1 cellular context compared by ENCODE assay signal in the genomic region with DNA sequence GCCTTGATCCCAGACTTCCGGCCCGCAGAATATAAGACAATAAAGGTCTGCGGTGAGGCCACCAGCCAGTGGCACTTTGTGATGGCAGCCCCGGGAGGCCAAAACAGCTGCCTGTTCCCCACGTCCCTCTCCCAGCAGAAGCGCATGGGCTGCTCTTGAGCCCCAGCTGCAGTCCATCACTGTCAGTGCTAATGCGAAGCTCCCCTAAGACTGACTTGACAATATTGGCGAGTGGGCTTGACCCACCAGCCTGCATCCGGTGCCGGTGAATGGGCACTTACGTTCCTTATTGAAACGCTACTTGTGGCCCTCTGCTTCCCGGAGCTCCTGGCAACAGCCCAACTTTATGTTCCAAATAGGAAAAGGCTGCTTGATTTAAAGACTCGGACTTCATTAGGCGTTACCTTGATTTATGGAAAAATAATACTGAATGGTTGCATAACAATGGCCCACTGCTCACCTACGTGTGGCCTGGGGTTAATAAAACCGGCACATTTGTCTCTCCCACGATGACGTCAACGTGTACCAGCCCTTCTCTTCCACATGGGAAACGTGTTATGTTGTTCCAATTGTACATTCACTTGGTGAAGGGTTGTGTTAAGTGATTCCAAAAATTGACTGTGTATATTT.
TF ChIP-seq lines count a peak whose summit lies in the region.

No MANE protein-coding gene starts in this region.

TF ChIP-seq in K562, 482 proteins besides CTCF, POLR2A, EP300 and RAD21 (continued from another document):
- TF ChIP-seq ZBTB7A (IDR thresholded peaks at IDR 0.05; ENCODE audit: borderline replicate concordance, control insufficient read depth, low read depth, low read length) = peak; percentile 8; the same call in 1 of the 2 replicates
- TF ChIP-seq ZNF444 (CRISPR knock-in tag; IDR thresholded peaks at IDR 0.05) = no peak
- TF ChIP-seq, protein P1, sequence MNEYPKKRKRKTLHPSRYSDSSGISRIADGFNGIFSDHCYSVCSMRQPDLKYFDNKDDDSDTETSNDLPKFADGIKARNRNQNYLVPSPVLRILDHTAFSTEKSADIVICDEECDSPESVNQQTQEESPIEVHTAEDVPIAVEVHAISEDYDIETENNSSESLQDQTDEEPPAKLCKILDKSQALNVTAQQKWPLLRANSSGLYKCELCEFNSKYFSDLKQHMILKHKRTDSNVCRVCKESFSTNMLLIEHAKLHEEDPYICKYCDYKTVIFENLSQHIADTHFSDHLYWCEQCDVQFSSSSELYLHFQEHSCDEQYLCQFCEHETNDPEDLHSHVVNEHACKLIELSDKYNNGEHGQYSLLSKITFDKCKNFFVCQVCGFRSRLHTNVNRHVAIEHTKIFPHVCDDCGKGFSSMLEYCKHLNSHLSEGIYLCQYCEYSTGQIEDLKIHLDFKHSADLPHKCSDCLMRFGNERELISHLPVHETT (CRISPR knock-in tag; conservative IDR thresholded peaks at IDR 0.05 in 1 of 2, IDR thresholded peaks at IDR 0.05 in 1 of 2) = no peak; a peak in 1 of 4 replicates
- no peak for TF ChIP-seq POLR3G (IDR thresholded peaks at IDR 0.05; ENCODE audit: extremely low read depth, insufficient read length, insufficient replicate concordance)
- no peak for TF ChIP-seq ZSCAN32 (CRISPR knock-in tag; IDR thresholded peaks at IDR 0.05)
- no peak for TF ChIP-seq SNRNP70 (optimal IDR thresholded peaks at IDR 0.05; ENCODE audit: low read depth, low read length)
- TF ChIP-seq ZC3H11A (IDR thresholded peaks at IDR 0.05; ENCODE audit: low read depth, low read length) = no peak
- no peak for TF ChIP-seq ZNF707 (CRISPR knock-in tag; conservative IDR thresholded peaks at IDR 0.05)
- TF ChIP-seq, protein P2, sequence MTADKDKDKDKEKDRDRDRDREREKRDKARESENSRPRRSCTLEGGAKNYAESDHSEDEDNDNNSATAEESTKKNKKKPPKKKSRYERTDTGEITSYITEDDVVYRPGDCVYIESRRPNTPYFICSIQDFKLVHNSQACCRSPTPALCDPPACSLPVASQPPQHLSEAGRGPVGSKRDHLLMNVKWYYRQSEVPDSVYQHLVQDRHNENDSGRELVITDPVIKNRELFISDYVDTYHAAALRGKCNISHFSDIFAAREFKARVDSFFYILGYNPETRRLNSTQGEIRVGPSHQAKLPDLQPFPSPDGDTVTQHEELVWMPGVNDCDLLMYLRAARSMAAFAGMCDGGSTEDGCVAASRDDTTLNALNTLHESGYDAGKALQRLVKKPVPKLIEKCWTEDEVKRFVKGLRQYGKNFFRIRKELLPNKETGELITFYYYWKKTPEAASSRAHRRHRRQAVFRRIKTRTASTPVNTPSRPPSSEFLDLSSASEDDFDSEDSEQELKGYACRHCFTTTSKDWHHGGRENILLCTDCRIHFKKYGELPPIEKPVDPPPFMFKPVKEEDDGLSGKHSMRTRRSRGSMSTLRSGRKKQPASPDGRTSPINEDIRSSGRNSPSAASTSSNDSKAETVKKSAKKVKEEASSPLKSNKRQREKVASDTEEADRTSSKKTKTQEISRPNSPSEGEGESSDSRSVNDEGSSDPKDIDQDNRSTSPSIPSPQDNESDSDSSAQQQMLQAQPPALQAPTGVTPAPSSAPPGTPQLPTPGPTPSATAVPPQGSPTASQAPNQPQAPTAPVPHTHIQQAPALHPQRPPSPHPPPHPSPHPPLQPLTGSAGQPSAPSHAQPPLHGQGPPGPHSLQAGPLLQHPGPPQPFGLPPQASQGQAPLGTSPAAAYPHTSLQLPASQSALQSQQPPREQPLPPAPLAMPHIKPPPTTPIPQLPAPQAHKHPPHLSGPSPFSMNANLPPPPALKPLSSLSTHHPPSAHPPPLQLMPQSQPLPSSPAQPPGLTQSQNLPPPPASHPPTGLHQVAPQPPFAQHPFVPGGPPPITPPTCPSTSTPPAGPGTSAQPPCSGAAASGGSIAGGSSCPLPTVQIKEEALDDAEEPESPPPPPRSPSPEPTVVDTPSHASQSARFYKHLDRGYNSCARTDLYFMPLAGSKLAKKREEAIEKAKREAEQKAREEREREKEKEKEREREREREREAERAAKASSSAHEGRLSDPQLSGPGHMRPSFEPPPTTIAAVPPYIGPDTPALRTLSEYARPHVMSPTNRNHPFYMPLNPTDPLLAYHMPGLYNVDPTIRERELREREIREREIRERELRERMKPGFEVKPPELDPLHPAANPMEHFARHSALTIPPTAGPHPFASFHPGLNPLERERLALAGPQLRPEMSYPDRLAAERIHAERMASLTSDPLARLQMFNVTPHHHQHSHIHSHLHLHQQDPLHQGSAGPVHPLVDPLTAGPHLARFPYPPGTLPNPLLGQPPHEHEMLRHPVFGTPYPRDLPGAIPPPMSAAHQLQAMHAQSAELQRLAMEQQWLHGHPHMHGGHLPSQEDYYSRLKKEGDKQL (CRISPR knock-in tag; IDR thresholded peaks at IDR 0.05; ENCODE audit: borderline replicate concordance) = no peak
- TF ChIP-seq BHLHE40 (IDR thresholded peaks at IDR 0.05; ENCODE audit: low read length) = no peak
- no peak for TF ChIP-seq SMARCC2 (IDR thresholded peaks at IDR 0.05; ENCODE audit: low read depth)
- no peak for TF ChIP-seq ELF4 (CRISPR knock-in tag; IDR thresholded peaks at IDR 0.05)
- TF ChIP-seq ATF1 (CRISPR knock-in tag; IDR thresholded peaks at IDR 0.05) = no peak
- peak; percentile 71 for TF ChIP-seq ATF1 (tag; IDR thresholded peaks at IDR 0.05)
- no peak for TF ChIP-seq GABPB1 (CRISPR knock-in tag; IDR thresholded peaks at IDR 0.05)
- no peak for TF ChIP-seq NR2C1 (IDR thresholded peaks at IDR 0.05)
- no peak for TF ChIP-seq NR2C1 (tag; IDR thresholded peaks at IDR 0.05)
- TF ChIP-seq, protein P3, sequence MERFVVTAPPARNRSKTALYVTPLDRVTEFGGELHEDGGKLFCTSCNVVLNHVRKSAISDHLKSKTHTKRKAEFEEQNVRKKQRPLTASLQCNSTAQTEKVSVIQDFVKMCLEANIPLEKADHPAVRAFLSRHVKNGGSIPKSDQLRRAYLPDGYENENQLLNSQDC (CRISPR knock-in tag; IDR thresholded peaks at IDR 0.05) = no peak
- TF ChIP-seq, protein P4, sequence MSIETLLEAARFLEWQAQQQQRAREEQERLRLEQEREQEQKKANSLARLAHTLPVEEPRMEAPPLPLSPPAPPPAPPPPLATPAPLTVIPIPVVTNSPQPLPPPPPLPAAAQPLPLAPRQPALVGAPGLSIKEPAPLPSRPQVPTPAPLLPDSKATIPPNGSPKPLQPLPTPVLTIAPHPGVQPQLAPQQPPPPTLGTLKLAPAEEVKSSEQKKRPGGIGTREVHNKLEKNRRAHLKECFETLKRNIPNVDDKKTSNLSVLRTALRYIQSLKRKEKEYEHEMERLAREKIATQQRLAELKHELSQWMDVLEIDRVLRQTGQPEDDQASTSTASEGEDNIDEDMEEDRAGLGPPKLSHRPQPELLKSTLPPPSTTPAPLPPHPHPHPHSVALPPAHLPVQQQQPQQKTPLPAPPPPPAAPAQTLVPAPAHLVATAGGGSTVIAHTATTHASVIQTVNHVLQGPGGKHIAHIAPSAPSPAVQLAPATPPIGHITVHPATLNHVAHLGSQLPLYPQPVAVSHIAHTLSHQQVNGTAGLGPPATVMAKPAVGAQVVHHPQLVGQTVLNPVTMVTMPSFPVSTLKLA (conservative IDR thresholded peaks at IDR 0.05) = no peak
- TF ChIP-seq ZNF24 (IDR thresholded peaks at IDR 0.05) = no peak
- TF ChIP-seq, protein P5, sequence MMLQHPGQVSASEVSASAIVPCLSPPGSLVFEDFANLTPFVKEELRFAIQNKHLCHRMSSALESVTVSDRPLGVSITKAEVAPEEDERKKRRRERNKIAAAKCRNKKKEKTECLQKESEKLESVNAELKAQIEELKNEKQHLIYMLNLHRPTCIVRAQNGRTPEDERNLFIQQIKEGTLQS (IDR thresholded peaks at IDR 0.05) = peak; percentile 85
- TF ChIP-seq, protein P5 (CRISPR knock-in tag; conservative IDR thresholded peaks at IDR 0.05) = no peak
- TF ChIP-seq EWSR1 (IDR thresholded peaks at IDR 0.05; ENCODE audit: borderline replicate concordance, low read depth, partially characterized antibody) = no peak
- TF ChIP-seq, protein P6, sequence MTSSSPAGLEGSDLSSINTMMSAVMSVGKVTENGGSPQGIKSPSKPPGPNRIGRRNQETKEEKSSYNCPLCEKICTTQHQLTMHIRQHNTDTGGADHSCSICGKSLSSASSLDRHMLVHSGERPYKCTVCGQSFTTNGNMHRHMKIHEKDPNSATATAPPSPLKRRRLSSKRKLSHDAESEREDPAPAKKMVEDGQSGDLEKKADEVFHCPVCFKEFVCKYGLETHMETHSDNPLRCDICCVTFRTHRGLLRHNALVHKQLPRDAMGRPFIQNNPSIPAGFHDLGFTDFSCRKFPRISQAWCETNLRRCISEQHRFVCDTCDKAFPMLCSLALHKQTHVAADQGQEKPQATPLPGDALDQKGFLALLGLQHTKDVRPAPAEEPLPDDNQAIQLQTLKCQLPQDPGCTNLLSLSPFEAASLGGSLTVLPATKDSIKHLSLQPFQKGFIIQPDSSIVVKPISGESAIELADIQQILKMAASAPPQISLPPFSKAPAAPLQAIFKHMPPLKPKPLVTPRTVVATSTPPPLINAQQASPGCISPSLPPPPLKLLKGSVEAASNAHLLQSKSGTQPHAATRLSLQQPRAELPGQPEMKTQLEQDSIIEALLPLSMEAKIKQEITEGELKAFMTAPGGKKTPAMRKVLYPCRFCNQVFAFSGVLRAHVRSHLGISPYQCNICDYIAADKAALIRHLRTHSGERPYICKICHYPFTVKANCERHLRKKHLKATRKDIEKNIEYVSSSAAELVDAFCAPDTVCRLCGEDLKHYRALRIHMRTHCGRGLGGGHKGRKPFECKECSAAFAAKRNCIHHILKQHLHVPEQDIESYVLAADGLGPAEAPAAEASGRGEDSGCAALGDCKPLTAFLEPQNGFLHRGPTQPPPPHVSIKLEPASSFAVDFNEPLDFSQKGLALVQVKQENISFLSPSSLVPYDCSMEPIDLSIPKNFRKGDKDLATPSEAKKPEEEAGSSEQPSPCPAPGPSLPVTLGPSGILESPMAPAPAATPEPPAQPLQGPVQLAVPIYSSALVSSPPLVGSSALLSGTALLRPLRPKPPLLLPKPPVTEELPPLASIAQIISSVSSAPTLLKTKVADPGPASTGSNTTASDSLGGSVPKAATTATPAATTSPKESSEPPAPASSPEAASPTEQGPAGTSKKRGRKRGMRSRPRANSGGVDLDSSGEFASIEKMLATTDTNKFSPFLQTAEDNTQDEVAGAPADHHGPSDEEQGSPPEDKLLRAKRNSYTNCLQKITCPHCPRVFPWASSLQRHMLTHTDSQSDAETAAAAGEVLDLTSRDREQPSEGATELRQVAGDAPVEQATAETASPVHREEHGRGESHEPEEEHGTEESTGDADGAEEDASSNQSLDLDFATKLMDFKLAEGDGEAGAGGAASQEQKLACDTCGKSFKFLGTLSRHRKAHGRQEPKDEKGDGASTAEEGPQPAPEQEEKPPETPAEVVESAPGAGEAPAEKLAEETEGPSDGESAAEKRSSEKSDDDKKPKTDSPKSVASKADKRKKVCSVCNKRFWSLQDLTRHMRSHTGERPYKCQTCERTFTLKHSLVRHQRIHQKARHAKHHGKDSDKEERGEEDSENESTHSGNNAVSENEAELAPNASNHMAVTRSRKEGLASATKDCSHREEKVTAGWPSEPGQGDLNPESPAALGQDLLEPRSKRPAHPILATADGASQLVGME (CRISPR knock-in tag; IDR thresholded peaks at IDR 0.05) = no peak
- TF ChIP-seq FUS (optimal IDR thresholded peaks at IDR 0.05; ENCODE audit: low read depth, low read length) = no peak
- TF ChIP-seq ASH1L (IDR thresholded peaks at IDR 0.05; ENCODE audit: borderline replicate concordance, low read depth, partially characterized antibody) = no peak
- no peak for TF ChIP-seq NCOA6 (IDR thresholded peaks at IDR 0.05)
- TF ChIP-seq ETV6 (IDR thresholded peaks at IDR 0.05; ENCODE audit: borderline replicate concordance in 1 of 2, low read depth in 2 of 2, low read length in 1 of 2) = no peak
- TF ChIP-seq ETV6 (CRISPR knock-in tag; IDR thresholded peaks at IDR 0.05; ENCODE audit: borderline replicate concordance) = no peak
- TF ChIP-seq HMG20A (CRISPR knock-in tag; conservative IDR thresholded peaks at IDR 0.05) = no peak
- no peak for TF ChIP-seq ZBTB8A (IDR thresholded peaks at IDR 0.05; ENCODE audit: partially characterized antibody)
- no peak for TF ChIP-seq TEAD1 (CRISPR knock-in tag; IDR thresholded peaks at IDR 0.05)
- TF ChIP-seq CREBBP (IDR thresholded peaks at IDR 0.05; ENCODE audit: low read depth, low read length) = no peak
- TF ChIP-seq FOXM1 (IDR thresholded peaks at IDR 0.05; ENCODE audit: low read depth) = no peak
- TF ChIP-seq FOXM1 (CRISPR knock-in tag; IDR thresholded peaks at IDR 0.05; ENCODE audit: low read depth) = no peak
- 0 out of 4 replicates have a peak, but pooled peaks of 1 of the 2 experiments have one; percentile 65 for TF ChIP-seq FOXA3 (CRISPR knock-in tag; conservative IDR thresholded peaks at IDR 0.05 in 1 of 2, IDR thresholded peaks at IDR 0.05 in 1 of 2)
- TF ChIP-seq CAMTA2 (CRISPR knock-in tag; conservative IDR thresholded peaks at IDR 0.05) = no peak
- no peak for TF ChIP-seq HDAC8 (tag; IDR thresholded peaks at IDR 0.05)
